Comparison of ENCODE assay signal across 18 cellular contexts in genomic region chr2:240959214-240959940, GRCh38. TPM values are rescaled to one million over a fixed set of nuclear protein-coding genes. Genes with fewer than 3 reads are reported as not detected.
DNase-seq lines count a peak whose midpoint lies in the region; ATAC-seq and TF ChIP-seq lines count a peak whose summit lies in the region.
"Had no signal": no experiment of that assay in that cellular context is flagged by ENCODE, and none has a peak within 500 bp of the region (broad histone marks: within the 10 kb centered on the region; RNA-seq: fewer than 3 reads in every experiment).

No MANE protein-coding gene starts in this region.

- H3K9me3 ChIP-seq in mammary epithelial cell (replicated peaks; ENCODE audit: insufficient read depth, low read length) (no peaks in the 10 kb centered on the region), tibial nerve (no peaks in the 10 kb centered on the region)
- H3K9me3 ChIP-seq: adrenal gland, heart left ventricle, MG63 had no signal

- ATAC-seq in HG03565 (IDR thresholded peaks at IDR 0.05; ENCODE audit: unreplicated experiment) = no peak

- no TSS peak for BruUV-seq in MCF 10A (replicated peaks; lab: Mats Ljungman, UMichigan)
- BruUV-seq in mammary epithelial cell (replicated peaks; lab: Mats Ljungman, UMichigan) = no TSS peak

- no peaks in the 10 kb centered on the region for H3K36me3 Mint-ChIP-seq in MCF 10A (ENCODE audit: insufficient read depth, unreplicated experiment)
- H3K36me3 Mint-ChIP-seq in immature natural killer cell = no peaks in the 10 kb centered on the region
- H3K36me3 Mint-ChIP-seq: CD8-positive, alpha-beta memory T cell had no signal

- no peak overlapping the region for H3K4me3 ChIP-seq in mammary epithelial cell (replicated peaks in 1 of 3; ENCODE audit: insufficient read depth in 1 of 3, low read depth in 2 of 3, low read length in 3 of 3)
- no peak overlapping the region for H3K4me3 ChIP-seq in tibial nerve
- H3K4me3 ChIP-seq: adrenal gland, heart left ventricle, MG63 had no signal

- CTCF ChIA-PET in MCF 10A (lab: Yijun Ruan, JAX) (no interaction called here), mammary epithelial cell (lab: Charles Lee; ENCODE audit: low non-redundant PET) (no interaction called here)

- in situ Hi-C loops in mammary epithelial cell (cut with MboI; ENCODE audit: low sequenced_read_pairs in 2 of 2) = no loop called here

- H3K4me1 ChIP-seq in mammary epithelial cell (ENCODE audit: insufficient read depth, low read length) (no peaks in the 10 kb centered on the region), tibial nerve (peaks cover 5 to 97% (median 65%) of the 10 kb centered on the region in 4 donors)

- no peak overlapping the region for H3K27ac ChIP-seq in mammary epithelial cell (ENCODE audit: insufficient read depth, low read depth, low read length)
- H3K27ac ChIP-seq in tibial nerve = peak overlapping the region in 3 of 4 donors; percentile 68 to 83 (median 80)

- dilution Hi-C loops in mammary epithelial cell (cut with HindIII; ENCODE audit: low sequenced_read_pairs) = loop anchor here (5.0 kb wide), 2 partner anchors 53 to 67 kb away; no protein-coding TSS in a partner anchor

- WGBS in mammary epithelial cell (ENCODE audit: low coverage, missing lambda C conversion rate) = 91% methylated on average over 11 of the region's 15 CpGs
- 88 to 91% methylated on average over 14 of the region's 15 CpGs for whole genome bisulfite sequencing in tibial nerve, 2 donors

- H3K36me3 ChIP-seq in mammary epithelial cell (ENCODE audit: insufficient read depth, low read length) (no peaks in the 10 kb centered on the region), tibial nerve (no peaks in the 10 kb centered on the region)
- H3K36me3 ChIP-seq: adrenal gland, heart left ventricle, MG63 had no signal

- TF ChIP-seq CTCF in MCF 10A (IDR thresholded peaks at IDR 0.05; ENCODE audit: unreplicated experiment) (no peak), mammary epithelial cell (conservative IDR thresholded peaks at IDR 0.05 in 1 of 2, IDR thresholded peaks at IDR 0.05 in 1 of 2; ENCODE audit: extremely low read depth in 1 of 2, insufficient read depth in 1 of 2, low read depth in 1 of 2, low read length in 2 of 2) (no peak), tibial nerve (IDR thresholded peaks at IDR 0.05) (no peak)

- H4K20me1 ChIP-seq in mammary epithelial cell (ENCODE audit: insufficient read depth, low read length) = no peaks in the 10 kb centered on the region

- intact Hi-C loops in MCF 10A (cut with micrococcal nuclease) = no loop called here
- intact Hi-C loops in mammary epithelial cell (cut with micrococcal nuclease) = no loop called here

- no peak for DNase-seq in MCF 10A (ENCODE audit: unreplicated experiment)
- no peak for DNase-seq in mammary epithelial cell
- DNase-seq in activated CD8-positive, alpha-beta memory T cell treated with anti-CD3 and anti-CD28 coated beads, Interleukin-2, amount 50 U/mL, for 48 hours = peak; percentile 39
- peak; percentile 86 for DNase-seq in mesenteric fat pad (ENCODE audit: low spot score)
- peak; percentile 3 to 12 for DNase-seq in tibial nerve (ENCODE audit: low spot score in 2 of 2)
- no peak for DNase-seq in immature natural killer cell
- no peak for DNase-seq in NCI-H2196 treated with DMSO at 0.1 percent for 48 hours (lab: John Stamatoyannopoulos, UW; ENCODE audit: unreplicated experiment)
- DNase-seq: ACHN; MG63; NK-92 treated with Interleukin-12 subunit alpha and Interleukin-12 subunit beta, amount 100 ng/mL, for 24 hours; stimulated activated naive CD4-positive, alpha-beta T cell treated with Interleukin-2 at 50 U/mL for 16 hours; T-helper 1 cell had no signal

- POLR2A ChIA-PET in MCF 10A (lab: Yijun Ruan, JAX) = no interaction called here

- H3K9ac ChIP-seq in mammary epithelial cell (ENCODE audit: insufficient read depth, low read length) = no peak overlapping the region

- TF ChIP-seq EP300 in tibial nerve (IDR thresholded peaks at IDR 0.05) = no peak

- H3K27me3 Mint-ChIP-seq in MCF 10A (ENCODE audit: insufficient read depth, unreplicated experiment) = peaks cover 11% of the 10 kb centered on the region
- H3K27me3 Mint-ChIP-seq in immature natural killer cell (ENCODE audit: low read depth in 3 of 3) = no peaks in the 10 kb centered on the region
- H3K27me3 Mint-ChIP-seq: central memory CD8-positive, alpha-beta T cell had no signal

- no peak for TF ChIP-seq POLR2A in tibial nerve (IDR thresholded peaks at IDR 0.05)

- H3K79me2 ChIP-seq in mammary epithelial cell (ENCODE audit: insufficient read depth, low read length) = no peaks in the 10 kb centered on the region

- no peaks in the 10 kb centered on the region for H3K4me1 Mint-ChIP-seq in MCF 10A (ENCODE audit: insufficient read depth, unreplicated experiment)
- H3K4me1 Mint-ChIP-seq in immature natural killer cell = no peaks in the 10 kb centered on the region
- H3K4me1 Mint-ChIP-seq: CD8-positive, alpha-beta memory T cell; central memory CD8-positive, alpha-beta T cell had no signal

- peak overlapping the region; percentile 54 for H3K27ac Mint-ChIP-seq in MCF 10A (ENCODE audit: low read depth, unreplicated experiment)
- no peak overlapping the region for H3K27ac Mint-ChIP-seq in immature natural killer cell

- no peak overlapping the region for H3K4me2 ChIP-seq in mammary epithelial cell (ENCODE audit: insufficient read depth, low read depth, low read length)

- H2AFZ ChIP-seq in mammary epithelial cell (ENCODE audit: low read depth, low read length) = no peak overlapping the region

- H3K27me3 ChIP-seq in mammary epithelial cell (ENCODE audit: insufficient read depth, low read length) = peaks cover 20% of the 10 kb centered on the region
- H3K27me3 ChIP-seq in tibial nerve = no peaks in the 10 kb centered on the region
- H3K27me3 ChIP-seq: adrenal gland, heart left ventricle, MG63 had no signal

- H3K4me3 Mint-ChIP-seq in MCF 10A (ENCODE audit: unreplicated experiment) = no peak overlapping the region
- H3K4me3 Mint-ChIP-seq in immature natural killer cell = no peak overlapping the region
- H3K4me3 Mint-ChIP-seq: CD8-positive, alpha-beta memory T cell; central memory CD8-positive, alpha-beta T cell had no signal

- no peaks in the 10 kb centered on the region for H3K9me3 Mint-ChIP-seq in MCF 10A (ENCODE audit: unreplicated experiment)
- H3K9me3 Mint-ChIP-seq in immature natural killer cell = no peaks in the 10 kb centered on the region
- H3K9me3 Mint-ChIP-seq: CD8-positive, alpha-beta memory T cell; central memory CD8-positive, alpha-beta T cell had no signal

RNA-seq across cellular contexts. Expression of gene SNED1, which starts 39.0 kb away (rescaled TPM):
- total RNA-seq in MCF 10A (2022) = 18.0 and 22.0 TPM in 2 replicates
- total RNA-seq in mammary epithelial cell = 1 to 10 TPM in 1 of 2 donors, under 1 TPM in 1; 0.64 to 3.7 TPM
- 0.46 TPM for polyA plus RNA-seq in mammary epithelial cell
- 0.83 TPM for polyA minus RNA-seq in mammary epithelial cell
- 58.0 TPM for total RNA-seq in mesenteric fat pad
- 100 to 1,000 TPM; 116 to 226 (median 141) TPM for total RNA-seq in tibial nerve
- polyA plus RNA-seq in immature natural killer cell = under 1 TPM in 2 of 3 donors, not detected in 1; 0.24 to 0.56 TPM

RNA-seq across cellular contexts. Expression of gene CROCC2, which starts 53.2 kb away (rescaled TPM):
- total RNA-seq in MCF 10A (2022) = not detected in 2 replicates
- not detected for total RNA-seq in mammary epithelial cell
- polyA plus RNA-seq in mammary epithelial cell = not detected
- polyA minus RNA-seq in mammary epithelial cell = not detected
- total RNA-seq in mesenteric fat pad = not detected
- total RNA-seq in tibial nerve = 1 to 10 TPM in 1 of 4 donors, under 1 TPM in 1, not detected in 2; 0.44 to 1.2 TPM
- not detected for polyA plus RNA-seq in immature natural killer cell
- total RNA-seq: CD8-positive, alpha-beta memory T cell; heart left ventricle; kidney epithelial cell had no signal
- polyA plus RNA-seq: CD8-positive, alpha-beta memory T cell; heart left ventricle had no signal

Comparison
In these comparisons a context has a peak if more than half of its experiments do, and no peak if none do; other contexts are left out.
1. DNase-seq: peak in activated CD8-positive, alpha-beta memory T cell treated with anti-CD3 and anti-CD28 coated beads, Interleukin-2, amount 50 U/mL, for 48 hours (single experiment), mesenteric fat pad (single experiment) and tibial nerve (2 of 2); none in MCF 10A (single experiment), mammary epithelial cell (single experiment), immature natural killer cell (0 of 3) and NCI-H2196 treated with DMSO at 0.1 percent for 48 hours (single experiment).